Comparison of ENCODE assay signal across 8 cellular contexts in the genomic region with DNA sequence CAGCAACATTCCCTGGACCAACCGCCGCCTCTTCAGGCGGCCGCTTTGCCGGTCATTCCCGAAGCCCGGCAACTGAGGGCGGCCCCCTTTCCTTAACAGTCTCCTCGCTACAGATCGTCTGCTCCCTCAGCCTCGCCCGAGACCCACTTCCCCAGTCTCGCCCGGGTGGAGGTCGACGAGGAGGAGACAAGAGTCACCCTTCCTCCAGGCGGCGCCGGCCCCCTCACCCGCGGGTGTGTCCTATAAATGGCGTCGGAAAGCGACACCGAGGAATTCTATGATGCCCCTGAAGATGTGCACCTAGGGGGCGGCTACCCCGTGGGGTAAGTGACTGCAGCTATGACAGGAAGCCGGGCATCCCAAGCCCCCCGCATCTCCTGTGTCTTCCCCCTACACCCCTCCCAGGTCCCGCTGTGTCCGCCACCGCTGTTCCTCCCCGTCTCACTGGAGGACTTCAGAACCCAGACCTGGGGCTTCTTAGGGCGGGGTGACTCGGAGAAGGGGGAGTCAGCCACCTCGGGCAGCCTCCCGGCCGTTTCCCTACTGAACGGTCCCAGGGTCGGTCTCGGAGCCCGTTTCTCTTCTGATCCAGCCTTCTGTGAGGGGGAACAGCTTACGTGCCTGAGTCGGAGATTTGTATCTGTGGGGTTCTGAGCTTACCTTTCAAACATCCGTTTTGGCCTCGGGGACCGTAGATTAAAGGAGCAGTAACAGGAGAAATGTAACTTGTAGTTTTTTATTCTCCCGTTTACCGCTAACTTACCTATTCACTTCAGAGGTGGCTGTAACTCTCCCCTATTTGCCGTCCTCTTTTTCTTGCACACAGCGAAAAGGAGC.
DNase-seq lines count a peak whose midpoint lies in the region; ATAC-seq and TF ChIP-seq lines count a peak whose summit lies in the region.

No MANE protein-coding gene starts in this region.

- peak overlapping the region; percentile 80 for H3K4me3 ChIP-seq in HL-60 (replicated peaks; ENCODE audit: insufficient read depth, low read length)
- peak overlapping the region; percentile 51 to 75 (median 68) for H3K4me3 ChIP-seq in skin epidermis

- peak; percentile 26 for ATAC-seq in GM19455 (IDR thresholded peaks at IDR 0.05; ENCODE audit: unreplicated experiment)

- TF ChIP-seq CTCF in C4-2B (conservative IDR thresholded peaks at IDR 0.05) (no peak; the same call in none of the 2 replicates), HL-60 (IDR thresholded peaks at IDR 0.05; ENCODE audit: insufficient read depth, low read length) (no peak)

- DNase-seq in HL-60 (ENCODE audit: low read depth in 1 of 2, low spot score in 1 of 2) (peak in 1 of 2 experiments; percentile 64), SW480 (ENCODE audit: low spot score) (peak; percentile 46), amygdala (lab: John Stamatoyannopoulos, UW) (peak in 37 of 56 donors; percentile 0 to 66 (median 34)), hypothalamus (lab: John Stamatoyannopoulos, UW) (peak in 37 of 51 donors; percentile 2 to 62 (median 27)), dedifferentiated amniotic fluid mesenchymal stem cell (ENCODE audit: extremely low spot score) (no peak)

- no peaks in the 10 kb centered on the region for H3K27me3 ChIP-seq in HL-60 (ENCODE audit: insufficient read depth, poor library complexity, severe bottlenecking)

- H3K27ac ChIP-seq in C4-2B = peak overlapping the region; percentile 84
- peak overlapping the region; percentile 81 for H3K27ac ChIP-seq in HL-60 (replicated peaks)
- peak overlapping the region; percentile 67 to 94 (median 90) for H3K27ac ChIP-seq in skin epidermis
